ENCODE assay signal across 8 cellular contexts in genomic region chrX:46686003-46686645, GRCh38.
A peak's percentile ranks its signal among the peaks of the same experiment; 100 is the strongest.
DNase-seq lines count a peak whose midpoint lies in the region; ATAC-seq and TF ChIP-seq lines count a peak whose summit lies in the region.

No MANE protein-coding gene starts in this region.

- ATAC-seq in GM19324 (IDR thresholded peaks at IDR 0.05; ENCODE audit: low FRiP score, unreplicated experiment), result peak; percentile 56
- ATAC-seq in heart right ventricle, result peak in 4 of 8 donors; percentile 52 to 63 (median 58)
- no peak for ATAC-seq in HG03571 (IDR thresholded peaks at IDR 0.05; ENCODE audit: unreplicated experiment)

- H3K4me1 Mint-ChIP-seq in activated T-helper 2 cell treated with anti-CD3 and anti-CD28 coated beads, Interferon-gamma antibody, Interleukin-2, Interleukin-4, amounts not matched to agents 10 μg/mL and 5 μg/mL and 100 μg/mL, durations not matched to agents 14 hours and 24 hours and 36 hours (ENCODE audit: low read depth), result peaks cover 37% of the 10 kb centered on the region

- peaks cover 18% of the 10 kb centered on the region for H3K36me3 Mint-ChIP-seq in activated T-helper 2 cell treated with anti-CD3 and anti-CD28 coated beads, Interferon-gamma antibody, Interleukin-2, Interleukin-4, amounts not matched to agents 10 μg/mL and 5 μg/mL and 100 μg/mL, durations not matched to agents 14 hours and 24 hours and 36 hours (ENCODE audit: low read depth)

- H3K4me3 Mint-ChIP-seq in activated T-helper 2 cell treated with anti-CD3 and anti-CD28 coated beads, Interferon-gamma antibody, Interleukin-2, Interleukin-4, amounts not matched to agents 10 μg/mL and 5 μg/mL and 100 μg/mL, durations not matched to agents 14 hours and 24 hours and 36 hours (ENCODE audit: low read depth), result no peak overlapping the region

- 19 to 25% methylated on average over 5 of the region's 5 CpGs for WGBS in heart right ventricle, 2 donors
- 27% methylated on average over 5 of the region's 5 CpGs for WGBS in smooth muscle cell (ENCODE audit: low lambda C conversion rate)

- no peak overlapping the region for H2AFZ ChIP-seq in smooth muscle cell (ENCODE audit: low read depth)

- peak overlapping the region; percentile 33 for H3K27ac Mint-ChIP-seq in activated T-helper 2 cell treated with anti-CD3 and anti-CD28 coated beads, Interferon-gamma antibody, Interleukin-2, Interleukin-4, amounts not matched to agents 10 μg/mL and 5 μg/mL and 100 μg/mL, durations not matched to agents 14 hours and 24 hours and 36 hours

- H3K9me3 Mint-ChIP-seq in activated T-helper 2 cell treated with anti-CD3 and anti-CD28 coated beads, Interferon-gamma antibody, Interleukin-2, Interleukin-4, amounts not matched to agents 10 μg/mL and 5 μg/mL and 100 μg/mL, durations not matched to agents 14 hours and 24 hours and 36 hours, result no peaks in the 10 kb centered on the region

- no peaks in the 10 kb centered on the region for H3K9me3 ChIP-seq in heart right ventricle
- H3K9me3 ChIP-seq in smooth muscle cell (replicated peaks; ENCODE audit: low read depth), result no peaks in the 10 kb centered on the region

- peak; percentile 49 to 79 (median 68) for TF ChIP-seq CTCF in heart right ventricle (IDR thresholded peaks at IDR 0.05)
- peak; percentile 61 for TF ChIP-seq CTCF in smooth muscle cell (IDR thresholded peaks at IDR 0.05; ENCODE audit: borderline replicate concordance, insufficient read depth, poor library complexity, severe bottlenecking)

- peak; percentile 8 for DNase-seq in COR-L47 (lab: John Stamatoyannopoulos, UW)
- peak; percentile 19 for DNase-seq in NCI-H345 (lab: John Stamatoyannopoulos, UW)
- DNase-seq in activated T-helper 2 cell treated with anti-CD3 and anti-CD28 coated beads, Interferon-gamma antibody, Interleukin-2, Interleukin-4, amounts not matched to agents 10 μg/mL and 5 μg/mL and 100 μg/mL, durations not matched to agents 14 hours and 24 hours and 36 hours (ENCODE audit: low spot score), result peak; percentile 17
- peak in 1 of 2 donors; percentile 17 for DNase-seq in heart right ventricle
- no peak for DNase-seq in smooth muscle cell (lab: John Stamatoyannopoulos, UW; ENCODE audit: unreplicated experiment)
- no peak for DNase-seq in islet precursor cell

- no peaks in the 10 kb centered on the region for H3K27me3 Mint-ChIP-seq in activated T-helper 2 cell treated with anti-CD3 and anti-CD28 coated beads, Interferon-gamma antibody, Interleukin-2, Interleukin-4, amounts not matched to agents 10 μg/mL and 5 μg/mL and 100 μg/mL, durations not matched to agents 14 hours and 24 hours and 36 hours (ENCODE audit: low read depth)

- no peaks in the 10 kb centered on the region for H3F3A ChIP-seq in smooth muscle cell (ENCODE audit: low read depth)

- H3K27me3 ChIP-seq in heart right ventricle (peaks cover 0 to 6% (median 0%) of the 10 kb centered on the region in 7 donors), smooth muscle cell (ENCODE audit: low read depth) (no peaks in the 10 kb centered on the region)

- no peaks in the 10 kb centered on the region for H3K79me2 ChIP-seq in smooth muscle cell (ENCODE audit: low read depth)

- no peak overlapping the region for H3K4me2 ChIP-seq in smooth muscle cell

- H3K4me3 ChIP-seq in heart right ventricle (no peak overlapping the region), smooth muscle cell (no peak overlapping the region)

- H3K27ac ChIP-seq in heart right ventricle (no peak overlapping the region), smooth muscle cell (ENCODE audit: low read depth) (no peak overlapping the region)

- H3K9ac ChIP-seq in smooth muscle cell (ENCODE audit: low read depth), result no peak overlapping the region

- H3K4me1 ChIP-seq in heart right ventricle, result peaks cover 0 to 4% (median 0%) of the 10 kb centered on the region in 9 donors
- H3K4me1 ChIP-seq in smooth muscle cell (ENCODE audit: low read depth), result no peaks in the 10 kb centered on the region

- no peaks in the 10 kb centered on the region for H4K20me1 ChIP-seq in smooth muscle cell (ENCODE audit: low read depth)

- intact Hi-C loops in activated T-helper 2 cell treated with anti-CD3 and anti-CD28 coated beads, Interferon-gamma antibody, Interleukin-2, Interleukin-4, amounts not matched to agents 10 μg/mL and 5 μg/mL and 100 μg/mL, durations not matched to agents 14 hours and 24 hours and 36 hours (cut with micrococcal nuclease), result no loop called here
- intact Hi-C loops in heart right ventricle (cut with DNase I), result loop anchor here in 8 of 10 donors (5.0 to 10.0 kb wide), 6 partner anchors 34 to 131 kb away; partner anchors contain the start of gene CHST7 (in 3 of the 8)

- H3K36me3 ChIP-seq in heart right ventricle (no peaks in the 10 kb centered on the region), smooth muscle cell (ENCODE audit: low read depth) (no peaks in the 10 kb centered on the region)

Comparison
In these comparisons a context has a peak if more than half of its experiments do, and no peak if none do; other contexts are left out.
1. DNase-seq: peak in COR-L47 (single experiment), NCI-H345 (single experiment) and activated T-helper 2 cell treated with anti-CD3 and anti-CD28 coated beads, Interferon-gamma antibody, Interleukin-2, Interleukin-4, amounts not matched to agents 10 μg/mL and 5 μg/mL and 100 μg/mL, durations not matched to agents 14 hours and 24 hours and 36 hours (single experiment); none in smooth muscle cell (single experiment) and islet precursor cell (single experiment).